Comparison of ENCODE assay signal across 12 cellular contexts in genomic region chr1:208231929-208232360, GRCh38. TPM values are rescaled to one million over a fixed set of nuclear protein-coding genes. Genes with fewer than 3 reads are reported as not detected.
DNase-seq lines count a peak whose midpoint lies in the region; ATAC-seq and TF ChIP-seq lines count a peak whose summit lies in the region.
"Had no signal": no experiment of that assay in that cellular context is flagged by ENCODE, and none has a peak within 500 bp of the region (broad histone marks: within the 10 kb centered on the region; RNA-seq: fewer than 3 reads in every experiment).

No MANE protein-coding gene starts in this region.

- ATAC-seq in psoas muscle (peak in 2 of 4 donors; percentile 32 to 37), GM19351 (IDR thresholded peaks at IDR 0.05; ENCODE audit: unreplicated experiment) (no peak)

- H3K9ac ChIP-seq in NT2/D1 (ENCODE audit: insufficient read length, low read depth), result peak overlapping the region; percentile 16

- no peak for TF ChIP-seq CTCF in esophagus muscularis mucosa (IDR thresholded peaks at IDR 0.05)
- TF ChIP-seq CTCF in psoas muscle (IDR thresholded peaks at IDR 0.05), result no peak
- TF ChIP-seq CTCF in GM13977 (IDR thresholded peaks at IDR 0.05; ENCODE audit: extremely low read depth, insufficient read depth, missing control alignments), result no peak

- DNase-seq in ELR (ENCODE audit: low read depth) (peak; percentile 88), NT2/D1 (ENCODE audit: low read depth, low spot score) (no peak), esophagus muscularis mucosa (ENCODE audit: extremely low spot score) (no peak), psoas muscle (no peak), hypothalamus (lab: John Stamatoyannopoulos, UW) (no peak), GM13977 (ENCODE audit: low spot score) (no peak), OCI-M1 (lab: John Stamatoyannopoulos, UW) (no peak)
- DNase-seq: activated CD4-positive, alpha-beta T cell treated with anti-CD3 and anti-CD28 coated beads, Interleukin-2, amount 10 ng/mL, durations not matched to agents 24 days and 14 days; adrenal gland; DND-41; hippocampal formation had no signal

- peaks cover 9% of the 10 kb centered on the region for H3K36me3 ChIP-seq in NT2/D1 (ENCODE audit: insufficient read depth, insufficient read length, low read length)
- peaks cover 0 to 11% (median 0%) of the 10 kb centered on the region in 4 donors for H3K36me3 ChIP-seq in esophagus muscularis mucosa
- H3K36me3 ChIP-seq in psoas muscle (ENCODE audit: insufficient read depth in 1 of 2, low read depth in 1 of 2), result peaks cover 0 to 2% of the 10 kb centered on the region in 2 donors
- H3K36me3 ChIP-seq: adrenal gland had no signal

- peak overlapping the region; percentile 66 to 94 (median 82) for H3K27ac ChIP-seq in esophagus muscularis mucosa (replicated peaks in 1 of 4)
- H3K27ac ChIP-seq in psoas muscle, result peak overlapping the region; percentile 38

- H3K4me1 ChIP-seq in NT2/D1 (ENCODE audit: insufficient read depth, insufficient read length) (peaks cover 25% of the 10 kb centered on the region), esophagus muscularis mucosa (peaks cover 79 to 100% (median 100%) of the 10 kb centered on the region in 4 donors), psoas muscle (peaks cover 74% of the 10 kb centered on the region)

- intact Hi-C loops in esophagus muscularis mucosa (cut with DNase I), result no loop called here
- intact Hi-C loops in psoas muscle (cut with DNase I), result no loop called here

- TF ChIP-seq POLR2A in esophagus muscularis mucosa (IDR thresholded peaks at IDR 0.05; ENCODE audit: low read depth), result no peak

- H3K27me3 ChIP-seq in NT2/D1 (ENCODE audit: insufficient read depth, insufficient read length) (no peaks in the 10 kb centered on the region), esophagus muscularis mucosa (no peaks in the 10 kb centered on the region), psoas muscle (ENCODE audit: insufficient read depth in 3 of 3, low read length in 2 of 3) (no peaks in the 10 kb centered on the region)
- H3K27me3 ChIP-seq: adrenal gland had no signal

- 21% methylated on average over 2 of the region's 2 CpGs for WGBS in esophagus muscularis mucosa
- 14 to 32% (median 23%) methylated on average over 2 of the region's 2 CpGs for WGBS in psoas muscle, 3 donors

- H3K9me3 ChIP-seq in NT2/D1 (ENCODE audit: insufficient read depth, low read length) (no peaks in the 10 kb centered on the region), esophagus muscularis mucosa (no peaks in the 10 kb centered on the region), psoas muscle (no peaks in the 10 kb centered on the region)
- H3K9me3 ChIP-seq: adrenal gland had no signal

- in situ Hi-C loops in GM13977 (cut with MboI; ENCODE audit: low pct_unique_long_range_greater_than_20kb, low sequenced_read_pairs, unreplicated experiment), result loop anchor here (25.0 kb wide), 1 partner anchor 95 kb away; no protein-coding TSS in a partner anchor

- H3K4me3 ChIP-seq in NT2/D1 (ENCODE audit: insufficient read length, low read depth) (no peak overlapping the region), esophagus muscularis mucosa (no peak overlapping the region), psoas muscle (no peak overlapping the region)
- H3K4me3 ChIP-seq: adrenal gland had no signal

- no peak for TF ChIP-seq EP300 in esophagus muscularis mucosa (IDR thresholded peaks at IDR 0.05)

RNA-seq across cellular contexts. Expression of gene PLXNA2, which starts 12.2 kb away (rescaled TPM):
- total RNA-seq in esophagus muscularis mucosa, result 10 to 100 TPM; 19.8 to 41.6 (median 27.9) TPM
- 10 to 100 TPM; 20.8 to 33.6 (median 22.3) TPM for total RNA-seq in psoas muscle
- polyA plus RNA-seq in psoas muscle, result 1 to 10 TPM; 4.4 to 4.9 (median 4.7) TPM
- total RNA-seq: activated CD4-positive, alpha-beta T cell treated with anti-CD3 and anti-CD28 coated beads, Interleukin-2, amount 10 ng/mL, durations not matched to agents 24 days and 14 days had no signal
